In genomic region chr2:121697108-121697631, GRCh38 we compare ENCODE assay signal across 15 cellular contexts. TPM values are rescaled to one million over a fixed set of nuclear protein-coding genes. Genes with fewer than 3 reads are reported as not detected.
DNase-seq lines count a peak whose midpoint lies in the region; ATAC-seq, FAIRE-seq and TF ChIP-seq lines count a peak whose summit lies in the region.
"Had no signal": no experiment of that assay in that cellular context is flagged by ENCODE, and none has a peak within 500 bp of the region (broad histone marks: within the 10 kb centered on the region; RNA-seq: fewer than 3 reads in every experiment).

No MANE protein-coding gene starts in this region.

- no peak for TF ChIP-seq CTCF in HL-60 (IDR thresholded peaks at IDR 0.05; ENCODE audit: insufficient read depth, low read length)
- TF ChIP-seq CTCF in bronchial epithelial cell (IDR thresholded peaks at IDR 0.05; ENCODE audit: insufficient read depth, low read length, severe bottlenecking): no peak
- TF ChIP-seq CTCF in mesothelial cell of epicardium (IDR thresholded peaks at IDR 0.05; ENCODE audit: unreplicated experiment): no peak

- in situ Hi-C loops in ACHN (cut with HindIII; ENCODE audit: low pct_ligation_motif_present, low pct_unique_long_range_greater_than_20kb, low sequenced_read_pairs): no loop called here

- H3K4me3 ChIP-seq in HL-60 (replicated peaks; ENCODE audit: insufficient read depth, low read length) (no peak overlapping the region), bronchial epithelial cell (ENCODE audit: low read depth, low read length) (no peak overlapping the region)

- peaks cover 20% of the 10 kb centered on the region for H3K4me1 Mint-ChIP-seq in mesothelial cell of epicardium

- no peaks in the 10 kb centered on the region for H3K36me3 Mint-ChIP-seq in mesothelial cell of epicardium

- peak overlapping the region; percentile 52 for H3K27ac Mint-ChIP-seq in mesothelial cell of epicardium

- no peaks in the 10 kb centered on the region for H3K27me3 Mint-ChIP-seq in mesothelial cell of epicardium (ENCODE audit: low read depth)

- H3K4me3 Mint-ChIP-seq in mesothelial cell of epicardium: no peak overlapping the region
- H3K4me3 Mint-ChIP-seq: neural crest cell had no signal

- no peaks in the 10 kb centered on the region for H3K9me3 Mint-ChIP-seq in mesothelial cell of epicardium
- H3K9me3 Mint-ChIP-seq: neural crest cell had no signal

- no peak for ATAC-seq in HG03378 (IDR thresholded peaks at IDR 0.05; ENCODE audit: unreplicated experiment)
- ATAC-seq in HG03342 (IDR thresholded peaks at IDR 0.05; ENCODE audit: unreplicated experiment): no peak

- H3K27ac ChIP-seq in HL-60 (replicated peaks): 0 out of 2 replicates have a peak overlapping the region, but pooled peaks have one; percentile 69
- H3K27ac ChIP-seq: WERI-Rb-1 had no signal

- DNase-seq in ACHN (peak; percentile 28), HL-60 (ENCODE audit: low read depth in 1 of 2, low spot score in 1 of 2) (no peak), bronchial epithelial cell (ENCODE audit: low read depth) (peak; percentile 25), mesothelial cell of epicardium (ENCODE audit: low spot score in 2 of 2, unreplicated experiment in 2 of 2) (no peak), UCSD-AML1 (lab: John Stamatoyannopoulos, UW; ENCODE audit: unreplicated experiment) (no peak), cardiac septum (ENCODE audit: low spot score) (no peak)
- DNase-seq: BE2C; cerebellar nuclear complex; NCI-H446; SHP77; stimulated activated CD4-positive, alpha-beta T cell treated with anti-CD3 and anti-CD28 coated beads, Interleukin-15, amount 100 ng/mL, for 24 hours; WERI-Rb-1 had no signal

- no peak for FAIRE-seq in bronchial epithelial cell (lab: Jason Lieb, UNC)

- H3K27me3 ChIP-seq in HL-60 (ENCODE audit: insufficient read depth, poor library complexity, severe bottlenecking): no peaks in the 10 kb centered on the region
- no peaks in the 10 kb centered on the region for H3K27me3 ChIP-seq in bronchial epithelial cell (ENCODE audit: control insufficient read depth, insufficient read depth, low read length)
- H3K27me3 ChIP-seq: BE2C had no signal

- no peaks in the 10 kb centered on the region for H3K36me3 ChIP-seq in bronchial epithelial cell (ENCODE audit: control insufficient read depth, insufficient read depth, low read length)
- H3K36me3 ChIP-seq: BE2C, WERI-Rb-1 had no signal

- intact Hi-C loops in cardiac septum (cut with DNase I): no loop called here

RNA-seq across cellular contexts. Expression of gene NIFK, which starts 39.5 kb away (rescaled TPM):
- total RNA-seq in bronchial epithelial cell: 65.0 and 66.6 TPM in 2 replicates
- 46.6 to 54.2 TPM (median 50.7 TPM) in 3 replicates for total RNA-seq in mesothelial cell of epicardium
- 28.8 TPM for total RNA-seq in cardiac septum

RNA-seq across cellular contexts. Expression of gene CLASP1, which starts 47.9 kb away (rescaled TPM):
- total RNA-seq in bronchial epithelial cell: 46.5 and 56.9 TPM in 2 replicates
- 94.0 to 99.8 TPM (median 98.6 TPM) in 3 replicates for total RNA-seq in mesothelial cell of epicardium
- total RNA-seq in cardiac septum: 66.1 TPM

RNA-seq across cellular contexts. Expression of gene TSN, which starts 58.3 kb away (rescaled TPM):
- total RNA-seq in bronchial epithelial cell (46.1 and 49.5 TPM in 2 replicates), mesothelial cell of epicardium (60.4 to 63.4 TPM (median 63.1 TPM) in 3 replicates), cardiac septum (43.9 TPM)

Comparison
In these comparisons a context has a peak if more than half of its experiments do, and no peak if none do; other contexts are left out.
1. DNase-seq: peak in ACHN (single experiment) and bronchial epithelial cell (single experiment); none in HL-60 (0 of 2), mesothelial cell of epicardium (0 of 2), UCSD-AML1 (single experiment) and cardiac septum (single experiment).